ENCODE assay signal across 1 cellular context in the genomic region with DNA sequence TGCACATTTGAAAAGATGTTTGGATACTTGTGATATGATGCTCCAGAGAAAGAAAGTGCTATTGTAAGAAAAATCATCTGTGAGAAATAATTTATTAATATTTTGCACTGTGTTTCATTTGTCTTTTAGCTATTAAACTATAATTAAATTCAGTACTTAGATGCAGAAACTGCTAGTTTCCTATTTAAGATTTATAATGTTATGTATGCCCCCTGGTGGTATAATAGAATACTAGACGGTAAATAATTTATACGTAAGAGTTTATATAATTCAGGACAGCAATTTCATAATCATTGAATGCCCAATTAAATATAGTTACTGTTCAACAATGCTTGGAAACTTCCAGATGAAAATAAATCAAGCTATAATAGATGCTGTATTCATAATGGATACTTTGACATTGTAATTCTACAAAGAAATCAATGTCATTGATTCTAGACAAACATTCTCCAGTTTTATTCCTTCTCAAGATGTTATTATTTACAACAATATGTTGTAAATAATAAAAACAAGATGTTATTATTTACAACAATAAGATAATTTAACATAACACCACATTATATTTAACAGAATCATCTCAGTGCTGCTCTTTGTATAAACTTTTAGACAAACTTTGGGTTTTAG.
TF ChIP-seq lines count a peak whose summit lies in the region.

No MANE protein-coding gene starts in this region.

TF ChIP-seq in HepG2, 621 proteins besides CTCF, POLR2A, EP300 and RAD21 (continued from another document):
- TF ChIP-seq, protein P1, sequence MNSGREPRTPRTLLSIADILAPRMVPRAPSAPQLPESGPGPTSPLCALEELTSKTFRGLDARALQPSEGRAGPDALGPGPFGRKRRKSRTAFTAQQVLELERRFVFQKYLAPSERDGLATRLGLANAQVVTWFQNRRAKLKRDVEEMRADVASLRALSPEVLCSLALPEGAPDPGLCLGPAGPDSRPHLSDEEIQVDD (CRISPR knock-in tag; IDR thresholded peaks at IDR 0.05; ENCODE audit: borderline replicate concordance), result no peak
- TF ChIP-seq SMC3 (IDR thresholded peaks at IDR 0.05; ENCODE audit: low read length) (0 out of 2 replicates have a peak, but pooled peaks have one; percentile 3), JARID2 (CRISPR knock-in tag; IDR thresholded peaks at IDR 0.05; ENCODE audit: insufficient replicate concordance) (no peak)
